ENCODE assay signal across 16 cellular contexts in the genomic region with DNA sequence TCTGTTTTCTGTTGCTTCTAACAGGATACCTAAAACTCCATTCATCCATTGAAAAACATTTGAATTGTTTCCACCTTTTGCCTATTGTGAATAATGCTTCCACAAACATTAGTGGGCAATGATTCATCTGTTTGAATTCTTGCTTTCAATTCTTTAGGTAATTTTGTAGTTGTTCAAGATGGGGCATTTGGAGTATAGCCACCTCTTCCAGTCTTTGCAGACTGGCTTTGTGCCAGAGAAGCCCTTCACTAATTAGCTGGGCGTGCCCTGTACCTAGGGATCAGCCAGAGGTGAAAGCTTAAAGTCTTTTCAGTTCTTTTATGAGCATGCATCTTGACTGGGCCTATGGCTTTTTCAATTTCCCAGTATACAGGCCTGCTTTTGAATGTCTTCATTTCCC. TPM values are rescaled to one million over a fixed set of nuclear protein-coding genes. Genes with fewer than 3 reads are reported as not detected.
DNase-seq lines count a peak whose midpoint lies in the region; ATAC-seq, FAIRE-seq and TF ChIP-seq lines count a peak whose summit lies in the region.
"Had no signal": no experiment of that assay in that cellular context is flagged by ENCODE, and none has a peak within 500 bp of the region (broad histone marks: within the 10 kb centered on the region; RNA-seq: fewer than 3 reads in every experiment).

No MANE protein-coding gene starts in this region.

- DNase-seq in AG08395 (ENCODE audit: low spot score) (peak; percentile 39), HFFc6 (peak; percentile 45), astrocyte of the cerebellum (ENCODE audit: low read depth) (peak; percentile 85), keratinocyte (ENCODE audit: low read depth, low spot score) (peak; percentile 49), frontal cortex (ENCODE audit: low spot score in 2 of 2) (no peak), NCI-H446 treated with DMSO at 0.1 percent for 48 hours (lab: John Stamatoyannopoulos, UW) (no peak)
- DNase-seq: AML-193, GF-D8, heart right ventricle, NCI-H510A treated with DMSO at 0.1 percent for 48 hours, SHP77 treated with DMSO at 0.1 percent for 48 hours had no signal

- H2AFZ ChIP-seq in keratinocyte (ENCODE audit: control insufficient read depth, low read length), result no peak overlapping the region

- no peaks in the 10 kb centered on the region for H3K9me1 ChIP-seq in keratinocyte (ENCODE audit: control insufficient read depth, extremely low read depth, insufficient read depth, low read length)

- in situ Hi-C loops in astrocyte of the cerebellum (cut with HindIII; ENCODE audit: low sequenced_read_pairs), result loop anchor here (5.0 to 25.0 kb wide), 2 partner anchors 109 to 479 kb away; no protein-coding TSS in a partner anchor

- TF ChIP-seq CTCF in HFFc6 (IDR thresholded peaks at IDR 0.05) (no peak), astrocyte of the cerebellum (IDR thresholded peaks at IDR 0.05; ENCODE audit: low read depth, low read length, missing control alignments) (no peak), keratinocyte (optimal IDR thresholded peaks at IDR 0.05 in 1 of 3, IDR thresholded peaks at IDR 0.05 in 1 of 3, conservative IDR thresholded peaks at IDR 0.05 in 1 of 3; ENCODE audit: extremely low read depth in 1 of 3, insufficient read depth in 2 of 3, low read length in 3 of 3) (no peak)

- H3K36me3 ChIP-seq in keratinocyte (ENCODE audit: control insufficient read depth in 2 of 2, extremely low read depth in 1 of 2, insufficient read depth in 2 of 2, low read length in 2 of 2), result no peaks in the 10 kb centered on the region
- H3K36me3 ChIP-seq: heart right ventricle had no signal

- H3K79me2 ChIP-seq in keratinocyte (ENCODE audit: control insufficient read depth, insufficient read depth, low read length), result no peaks in the 10 kb centered on the region

- no peak for ATAC-seq in GM21381 (IDR thresholded peaks at IDR 0.05; ENCODE audit: unreplicated experiment)
- no peak for ATAC-seq in stimulated activated memory B cell treated with anti-CD40 and anti-IgM and Interleukin-4, amounts not matched to agents 10 μg/mL and 1 μg/mL and 100 μg/mL, for 72 hours

- no peak overlapping the region for H3K27ac ChIP-seq in keratinocyte (ENCODE audit: control insufficient read depth, insufficient read depth, low read length)

- H3K9me3 ChIP-seq in keratinocyte (ENCODE audit: control insufficient read depth, low read depth, low read length), result peaks cover 6% of the 10 kb centered on the region
- H3K9me3 ChIP-seq: heart right ventricle had no signal

- dilution Hi-C loops in keratinocyte (cut with MboI; ENCODE audit: extremely low pct_ligation_motif_present, low sequenced_read_pairs), result no loop called here

- H4K20me1 ChIP-seq in keratinocyte (ENCODE audit: control insufficient read depth, extremely low read depth, insufficient read depth, low read length), result no peaks in the 10 kb centered on the region

- H3K27me3 ChIP-seq in keratinocyte (ENCODE audit: control insufficient read depth, extremely low read depth, insufficient read depth, low read length), result no peaks in the 10 kb centered on the region
- H3K27me3 ChIP-seq: heart right ventricle had no signal

- peaks cover 4% of the 10 kb centered on the region for H3K27me3 Mint-ChIP-seq in HFFc6 (ENCODE audit: insufficient read depth)
- H3K27me3 Mint-ChIP-seq in stimulated activated memory B cell treated with anti-CD40 and anti-IgM and Interleukin-4, amounts not matched to agents 10 μg/mL and 1 μg/mL and 100 μg/mL, for 72 hours, result peaks cover 58% of the 10 kb centered on the region

- FAIRE-seq in keratinocyte (lab: Jason Lieb, UNC) (peak; percentile 96), frontal cortex (lab: Jason Lieb, UNC) (no peak)

- H3K4me1 Mint-ChIP-seq in HFFc6 (ENCODE audit: low read depth), result peaks cover 57% of the 10 kb centered on the region
- no peaks in the 10 kb centered on the region for H3K4me1 Mint-ChIP-seq in stimulated activated memory B cell treated with anti-CD40 and anti-IgM and Interleukin-4, amounts not matched to agents 10 μg/mL and 1 μg/mL and 100 μg/mL, for 72 hours

- no peak overlapping the region for H3K9ac ChIP-seq in keratinocyte (ENCODE audit: control insufficient read depth, extremely low read depth, insufficient read depth, low read length)

- peaks cover 17% of the 10 kb centered on the region for H3K4me1 ChIP-seq in keratinocyte (ENCODE audit: control insufficient read depth, extremely low read depth, insufficient read depth, low read length)

- peak overlapping the region; percentile 13 for H3K4me2 ChIP-seq in keratinocyte (ENCODE audit: control insufficient read depth, extremely low read depth, insufficient read depth, low read depth, low read length)

- H3K9me3 Mint-ChIP-seq in HFFc6, result peaks cover 11% of the 10 kb centered on the region
- peaks cover 3% of the 10 kb centered on the region for H3K9me3 Mint-ChIP-seq in stimulated activated memory B cell treated with anti-CD40 and anti-IgM and Interleukin-4, amounts not matched to agents 10 μg/mL and 1 μg/mL and 100 μg/mL, for 72 hours
- H3K9me3 Mint-ChIP-seq: dendritic cell treated with granulocyte-macrophage colony-stimulating factor and Interleukin-4, amounts not matched to agents 40 ng/mL and 50 ng/mL, for 4 days had no signal

- H3K36me3 Mint-ChIP-seq in HFFc6 (ENCODE audit: low read depth), result peaks cover 13% of the 10 kb centered on the region
- H3K36me3 Mint-ChIP-seq in stimulated activated memory B cell treated with anti-CD40 and anti-IgM and Interleukin-4, amounts not matched to agents 10 μg/mL and 1 μg/mL and 100 μg/mL, for 72 hours, result peaks cover 8% of the 10 kb centered on the region

- H3K4me3 Mint-ChIP-seq in HFFc6, result 0 out of 2 replicates have a peak overlapping the region, but pooled peaks have one; percentile 9
- H3K4me3 Mint-ChIP-seq in stimulated activated memory B cell treated with anti-CD40 and anti-IgM and Interleukin-4, amounts not matched to agents 10 μg/mL and 1 μg/mL and 100 μg/mL, for 72 hours, result no peak overlapping the region
- H3K4me3 Mint-ChIP-seq: activated naive CD8-positive, alpha-beta T cell; dendritic cell treated with granulocyte-macrophage colony-stimulating factor and Interleukin-4, amounts not matched to agents 40 ng/mL and 50 ng/mL, for 4 days had no signal

- H3K4me3 ChIP-seq in astrocyte of the cerebellum (ENCODE audit: low read depth, low read length), result no peak overlapping the region
- H3K4me3 ChIP-seq in keratinocyte (ENCODE audit: control insufficient read depth in 2 of 3, extremely low read depth in 1 of 3, insufficient read depth in 2 of 3, low read depth in 1 of 3, low read length in 3 of 3), result no peak overlapping the region
- H3K4me3 ChIP-seq: heart right ventricle had no signal

- peak overlapping the region; percentile 60 for H3K27ac Mint-ChIP-seq in HFFc6
- no peak overlapping the region for H3K27ac Mint-ChIP-seq in stimulated activated memory B cell treated with anti-CD40 and anti-IgM and Interleukin-4, amounts not matched to agents 10 μg/mL and 1 μg/mL and 100 μg/mL, for 72 hours
- H3K27ac Mint-ChIP-seq: activated naive CD8-positive, alpha-beta T cell; dendritic cell treated with granulocyte-macrophage colony-stimulating factor and Interleukin-4, amounts not matched to agents 40 ng/mL and 50 ng/mL, for 4 days had no signal

RNA-seq across cellular contexts. Expression of a gene that starts 10.9 kb away (rescaled TPM):
- total RNA-seq in HFFc6 (2021; fragmentation: NEBNext Ultra II Directional; extraction: Animal tissue kit (Norgen Biotek cat#: 25700)), result not detected
- polyA plus RNA-seq in keratinocyte, result not detected in 3 replicates
- not detected for polyA plus RNA-seq in keratinocyte (2011; ENCODE audit: low read depth)
- polyA plus RNA-seq in keratinocyte (2011; cell fraction: cytosol; rRNA removed), result not detected in 2 replicates
- not detected in 2 replicates for polyA plus RNA-seq in keratinocyte (2011; cell fraction: nucleus; rRNA removed)
- polyA plus RNA-seq in keratinocyte (2012; ENCODE audit: low replicate concordance), result not detected in 2 replicates
- not detected in 3 replicates for polyA minus RNA-seq in keratinocyte
- polyA minus RNA-seq in keratinocyte (2011; cell fraction: cytosol; rRNA and poly(A)+ RNA removed), result not detected
- polyA minus RNA-seq in keratinocyte (2011; cell fraction: nucleus; rRNA and poly(A)+ RNA removed), result not detected in 2 replicates
- total RNA-seq in frontal cortex, result 0.41 TPM
- total RNA-seq: omental fat pad had no signal
- polyA plus RNA-seq: heart right ventricle had no signal

Comparison
In these comparisons a context has a peak if more than half of its experiments do, and no peak if none do; other contexts are left out.
1. DNase-seq: peak in AG08395 (single experiment), HFFc6 (single experiment), astrocyte of the cerebellum (single experiment) and keratinocyte (single experiment); none in frontal cortex (0 of 2) and NCI-H446 treated with DMSO at 0.1 percent for 48 hours (single experiment).